In the genomic region with DNA sequence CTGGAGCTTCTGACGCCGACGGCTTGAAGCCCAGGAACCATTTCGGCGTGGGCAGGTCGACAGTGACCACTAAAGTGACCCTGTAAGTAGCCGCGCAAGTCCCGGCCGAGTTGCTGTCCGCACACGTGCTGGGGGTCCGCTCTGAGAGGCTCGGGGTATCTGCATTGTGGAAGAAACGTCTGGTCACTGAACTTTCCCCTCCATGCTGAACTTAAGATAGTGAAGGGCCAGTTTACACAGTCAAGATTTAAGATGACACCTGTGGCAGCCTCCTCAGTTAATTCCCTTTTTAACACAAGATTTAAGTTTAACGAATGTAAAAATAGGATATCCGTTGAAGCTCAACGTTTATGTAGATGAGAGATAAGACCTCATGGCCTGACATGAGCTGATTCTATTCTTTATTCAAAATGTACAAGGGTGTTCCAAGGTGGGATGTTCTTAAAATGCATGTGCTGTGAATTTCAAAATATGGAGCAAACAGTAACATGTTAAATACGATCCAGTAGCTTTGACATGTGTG, we compare ENCODE assay signal across 8 cellular contexts.
DNase-seq lines count a peak whose midpoint lies in the region; ATAC-seq and TF ChIP-seq lines count a peak whose summit lies in the region.

No MANE protein-coding gene starts in this region.

- CTCF ChIA-PET in AG04449 (lab: Yijun Ruan, JAX): interaction anchor here (0.6 to 3.8 kb wide), 10 partner anchors 9 to 466 kb away, joined by 3 to 25 read pairs (median 6); no protein-coding TSS in a partner anchor

- H3K4me3 ChIP-seq in AG04449 (ENCODE audit: low read depth, low read length) (peak overlapping the region; percentile 76), HFF-Myc (replicated peaks; ENCODE audit: low read depth, low read length) (peak overlapping the region; percentile 69), astrocyte of the spinal cord (ENCODE audit: low read depth, low read length) (peak overlapping the region; percentile 75)

- in situ Hi-C loops in astrocyte of the spinal cord (cut with HindIII; ENCODE audit: low sequenced_read_pairs): no loop called here

- peaks cover 73% of the 10 kb centered on the region for H3K27me3 Mint-ChIP-seq in mesothelial cell of epicardium (ENCODE audit: low read depth)

- H3K4me3 Mint-ChIP-seq in mesothelial cell of epicardium: peak overlapping the region; percentile 46

- no peak for TF ChIP-seq CTCF in AG04449 (IDR thresholded peaks at IDR 0.05; ENCODE audit: insufficient read depth, low read length, missing control alignments)
- TF ChIP-seq CTCF in HFF-Myc (IDR thresholded peaks at IDR 0.05; ENCODE audit: low read depth, low read length, missing control alignments): no peak
- TF ChIP-seq CTCF in astrocyte of the spinal cord (IDR thresholded peaks at IDR 0.05; ENCODE audit: low read depth, low read length): no peak
- no peak for TF ChIP-seq CTCF in mesothelial cell of epicardium (IDR thresholded peaks at IDR 0.05; ENCODE audit: unreplicated experiment)

- no peaks in the 10 kb centered on the region for H3K36me3 Mint-ChIP-seq in mesothelial cell of epicardium

- H3K4me1 Mint-ChIP-seq in mesothelial cell of epicardium: peaks cover 28% of the 10 kb centered on the region

- ATAC-seq in HG03457 (IDR thresholded peaks at IDR 0.05; ENCODE audit: unreplicated experiment): no peak

- DNase-seq in AG04449 (ENCODE audit: low read depth, low spot score): no peak
- DNase-seq in HFF-Myc (ENCODE audit: extremely low read depth, low read depth): no peak
- peak; percentile 25 for DNase-seq in astrocyte of the spinal cord (ENCODE audit: low read depth, low spot score)
- DNase-seq in mesothelial cell of epicardium (ENCODE audit: low spot score in 2 of 2, unreplicated experiment in 2 of 2): no peak
- DNase-seq in NCI-H2029 treated with DMSO at 0.1 percent for 48 hours (lab: John Stamatoyannopoulos, UW): no peak
- no peak for DNase-seq in DMS79 (lab: John Stamatoyannopoulos, UW)
- DNase-seq in NCI-H510A treated with DMSO at 0.1 percent for 48 hours (lab: John Stamatoyannopoulos, UW): no peak

- H3K9me3 Mint-ChIP-seq in mesothelial cell of epicardium: no peaks in the 10 kb centered on the region

- POLR2A ChIA-PET in AG04449 (lab: Yijun Ruan, JAX): no interaction called here

- H3K27ac Mint-ChIP-seq in mesothelial cell of epicardium: no peak overlapping the region
